Comparison of ENCODE assay signal across 9 cellular contexts in the genomic region with DNA sequence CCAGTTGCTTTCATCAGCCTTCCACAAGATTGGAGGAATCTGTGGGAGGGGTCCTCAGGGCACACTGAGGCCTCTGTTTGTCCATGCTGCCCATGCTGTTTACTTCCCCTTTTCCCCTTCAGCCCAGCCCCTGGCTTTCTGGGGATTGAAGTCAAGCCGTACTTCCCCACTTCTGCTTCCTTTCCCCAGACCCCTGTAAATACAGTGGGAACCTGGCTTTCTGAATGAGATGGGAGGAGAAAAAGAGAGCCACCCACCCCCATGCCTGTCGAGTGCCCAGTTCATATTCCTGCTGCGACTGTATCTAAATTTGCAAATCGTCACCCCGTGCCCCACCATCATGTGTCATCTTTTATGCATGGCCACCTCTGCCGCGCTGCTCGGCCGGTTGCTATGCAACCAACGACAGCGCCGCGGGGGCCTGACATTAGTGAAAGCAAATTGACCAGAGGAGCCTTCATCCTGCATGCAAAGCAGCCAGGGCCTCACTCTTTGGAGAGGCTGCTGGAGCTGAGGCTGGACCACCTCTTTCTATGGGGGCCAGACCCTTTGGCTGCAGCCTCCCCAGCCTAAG.
A peak's percentile ranks its signal among the peaks of the same experiment; 100 is the strongest.
DNase-seq lines count a peak whose midpoint lies in the region; ATAC-seq and FAIRE-seq lines count a peak whose summit lies in the region.
"Had no signal": no experiment of that assay in that cellular context is flagged by ENCODE, and none has a peak within 500 bp of the region (broad histone marks: within the 10 kb centered on the region; RNA-seq: fewer than 3 reads in every experiment).

No MANE protein-coding gene starts in this region.

- H3K4me3 ChIP-seq in neuronal stem cell (ENCODE audit: low read length in 2 of 2): no peak overlapping the region

- H3K9me3 ChIP-seq in neuronal stem cell (replicated peaks in 1 of 2; ENCODE audit: control insufficient read depth in 2 of 2, insufficient read depth in 1 of 2, low read depth in 1 of 2, low read length in 2 of 2): no peaks in the 10 kb centered on the region

- no peak overlapping the region for H3K9ac ChIP-seq in neuronal stem cell (ENCODE audit: low read depth, low read length, poor library complexity)

- H3K4ac ChIP-seq in neuronal stem cell (ENCODE audit: low read length): no peak overlapping the region

- H3K27me3 ChIP-seq in neuronal stem cell (ENCODE audit: control insufficient read depth in 3 of 3, insufficient read depth in 3 of 3, low read depth in 1 of 3, low read length in 3 of 3): no peaks in the 10 kb centered on the region

- H3K36me3 ChIP-seq in neuronal stem cell (replicated peaks in 1 of 2; ENCODE audit: control insufficient read depth in 2 of 2, insufficient read depth in 2 of 2, low read length in 2 of 2): no peaks in the 10 kb centered on the region

- H3K18ac ChIP-seq in neuronal stem cell (ENCODE audit: low read length): no peak overlapping the region

- no peak overlapping the region for H4K91ac ChIP-seq in neuronal stem cell (ENCODE audit: low read depth, low read length, poor library complexity)

- H3K4me2 ChIP-seq in neuronal stem cell (ENCODE audit: insufficient read depth, low read length, poor library complexity, severe bottlenecking): no peak overlapping the region

- H2BK120ac ChIP-seq in neuronal stem cell (ENCODE audit: low read depth, low read length): no peak overlapping the region

- H2BK5ac ChIP-seq in neuronal stem cell (ENCODE audit: low read length): no peak overlapping the region

- peak; percentile 77 for ATAC-seq in HG03066 (IDR thresholded peaks at IDR 0.05; ENCODE audit: low read depth, unreplicated experiment)
- ATAC-seq in activated CD4-positive, CD25-positive, alpha-beta regulatory T cell treated with anti-CD3 and anti-CD28 coated beads, Interleukin-2, amount 50 U/mL, for 24 hours: no peak

- H2BK15ac ChIP-seq in neuronal stem cell (ENCODE audit: low read length): no peak overlapping the region

- H3K79me1 ChIP-seq in neuronal stem cell (ENCODE audit: low read depth, low read length): no peaks in the 10 kb centered on the region

- no peak overlapping the region for H2BK12ac ChIP-seq in neuronal stem cell (ENCODE audit: low read length)

- H3K23ac ChIP-seq in neuronal stem cell (ENCODE audit: low read depth, low read length, poor library complexity): no peak overlapping the region

- H2AFZ ChIP-seq in neuronal stem cell (ENCODE audit: low read length): peak overlapping the region; percentile 71

- FAIRE-seq in GM19239 (lab: Jason Lieb, UNC) (no peak), urothelium cell line (lab: Jason Lieb, UNC) (no peak)

- no peak overlapping the region for H4K8ac ChIP-seq in neuronal stem cell (ENCODE audit: low read depth, low read length)

- DNase-seq in GM19239 (ENCODE audit: insufficient read length, low spot score) (peak; percentile 21), NCI-H510A (lab: John Stamatoyannopoulos, UW) (peak; percentile 9), neuronal stem cell (ENCODE audit: low spot score) (peak; percentile 48), LoVo (ENCODE audit: low spot score) (no peak), urothelium cell line (ENCODE audit: low spot score) (no peak)
- DNase-seq in stimulated activated CD4-positive, alpha-beta T cell treated with anti-CD3 and anti-CD28 coated beads, Interleukin-2, amount 100 ng/mL, for 24 hours: no peak
- DNase-seq: activated naive CD8-positive, alpha-beta T cell treated with anti-CD3 and anti-CD28 coated beads, Interleukin-2, amount 10 ng/mL, durations not matched to agents 7 days and 5 days had no signal

- WGBS in neuronal stem cell (ENCODE audit: extremely low coverage in 2 of 2, insufficient read length in 2 of 2, insufficient replicate concordance in 1 of 2), 2 donors: no CpG with 5 or more reads among the region's 13 CpGs

- no peak overlapping the region for H2AK5ac ChIP-seq in neuronal stem cell (ENCODE audit: low read depth, low read length)

- H3K27ac ChIP-seq in neuronal stem cell (replicated peaks; ENCODE audit: low read length): no peak overlapping the region

- H3K4me1 ChIP-seq in neuronal stem cell (ENCODE audit: control insufficient read depth in 2 of 2, insufficient read depth in 1 of 2, low read depth in 1 of 2, low read length in 2 of 2): peaks cover 10 to 13% of the 10 kb centered on the region in 2 donors

- no peak overlapping the region for H3K14ac ChIP-seq in neuronal stem cell (ENCODE audit: low read length)

Comparison
In these comparisons a context has a peak if more than half of its experiments do, and no peak if none do; other contexts are left out.
1. DNase-seq: peak in GM19239 (single experiment), NCI-H510A (single experiment) and neuronal stem cell (single experiment); none in stimulated activated CD4-positive, alpha-beta T cell treated with anti-CD3 and anti-CD28 coated beads, Interleukin-2, amount 100 ng/mL, for 24 hours (0 of 2), LoVo (single experiment) and urothelium cell line (single experiment).